Comparison of ENCODE assay signal across 14 cellular contexts in genomic region chr2:199680482-199680881, GRCh38.
DNase-seq lines count a peak whose midpoint lies in the region; ATAC-seq, FAIRE-seq and TF ChIP-seq lines count a peak whose summit lies in the region.
"Had no signal": no experiment of that assay in that cellular context is flagged by ENCODE, and none has a peak within 500 bp of the region (broad histone marks: within the 10 kb centered on the region; RNA-seq: fewer than 3 reads in every experiment).

No MANE protein-coding gene starts in this region.

- H3K27ac ChIP-seq in K562 (ENCODE audit: extremely low read depth, low read depth, low read length): no peak overlapping the region
- H3K27ac ChIP-seq: BLaER1 treated with 17β-estradiol and CSF1 and Interleukin-3, amounts not matched to agents 10 nM and 100 nM had no signal

- TF ChIP-seq CTCF in K562 (IDR thresholded peaks at IDR 0.05 in 2 of 3, conservative IDR thresholded peaks at IDR 0.05 in 1 of 3; ENCODE audit: insufficient read depth in 2 of 3, low read depth in 1 of 3, low read length in 3 of 3): no peak

- in situ Hi-C loops in K562 (cut with MboI): no loop called here
- in situ Hi-C loops in HAP-1 (cut with MboI; ENCODE audit: low sequenced_read_pairs): no loop called here

- no TSS peak for BruUV-seq in K562 (replicated peaks; lab: Mats Ljungman, UMichigan)

- H3K36me3 ChIP-seq in K562 (ENCODE audit: control insufficient read depth, insufficient read depth, low read length): no peaks in the 10 kb centered on the region
- H3K36me3 ChIP-seq in HAP-1 (replicated peaks): no peaks in the 10 kb centered on the region
- H3K36me3 ChIP-seq: BLaER1 treated with 17β-estradiol and CSF1 and Interleukin-3, amounts not matched to agents 10 nM and 100 nM had no signal

- H2AFZ ChIP-seq in K562 (ENCODE audit: low read depth, low read length): no peak overlapping the region

- no peak for TF ChIP-seq POLR2A in K562 (conservative IDR thresholded peaks at IDR 0.05)
- TF ChIP-seq POLR2A in GM18505 (IDR thresholded peaks at IDR 0.05; ENCODE audit: borderline replicate concordance, extremely low read depth, insufficient read depth, insufficient read length): no peak

- H3K4me2 ChIP-seq in K562 (ENCODE audit: insufficient read depth, low read length): no peak overlapping the region
- H3K4me2 ChIP-seq: BLaER1 treated with 17β-estradiol and CSF1 and Interleukin-3, amounts not matched to agents 10 nM and 100 nM had no signal

- CTCF ChIA-PET in K562 (lab: Yijun Ruan, JAX; ENCODE audit: low intra/inter-chr PET ratio): no interaction called here

- FAIRE-seq in K562 (lab: Jason Lieb, UNC): no peak
- FAIRE-seq: GM12878 had no signal

- ATAC-seq in K562 (no peak), GM18505 (IDR thresholded peaks at IDR 0.05; ENCODE audit: unreplicated experiment) (no peak), GM21390 (IDR thresholded peaks at IDR 0.05; ENCODE audit: unreplicated experiment) (no peak)
- ATAC-seq: CD8-positive, alpha-beta T cell; GM12878 had no signal

- WGBS in K562 (ENCODE audit: insufficient coverage, low coverage, missing lambda C conversion rate): 2% methylated on average over 4 of the region's 4 CpGs

- H3K9ac ChIP-seq in K562 (ENCODE audit: insufficient read depth in 1 of 2, low read depth in 2 of 2, low read length in 2 of 2): no peak overlapping the region
- H3K9ac ChIP-seq: BLaER1 treated with 17β-estradiol and CSF1 and Interleukin-3, amounts not matched to agents 10 nM and 100 nM had no signal

- H3K27me3 ChIP-seq in K562 (ENCODE audit: control insufficient read depth in 2 of 2, insufficient read depth in 2 of 2, low read length in 2 of 2): no peaks in the 10 kb centered on the region
- peaks cover 42% of the 10 kb centered on the region for H3K27me3 ChIP-seq in HAP-1 (ENCODE audit: low read depth)
- H3K27me3 ChIP-seq: BLaER1 treated with 17β-estradiol and CSF1 and Interleukin-3, amounts not matched to agents 10 nM and 100 nM had no signal

- peak; percentile 10; the same call in 1 of the 2 replicates for TF ChIP-seq EP300 in K562 (IDR thresholded peaks at IDR 0.05; ENCODE audit: low read length)

- H3K4me3 ChIP-seq in K562: no peak overlapping the region
- no peak overlapping the region for H3K4me3 ChIP-seq in HAP-1
- H3K4me3 ChIP-seq: BLaER1 treated with 17β-estradiol and CSF1 and Interleukin-3, amounts not matched to agents 10 nM and 100 nM; GM12878 had no signal

- intact Hi-C loops in K562 (cut with micrococcal nuclease): no loop called here

- no peak for TF ChIP-seq RAD21 in K562 (CRISPR knock-in tag; conservative IDR thresholded peaks at IDR 0.05 in 1 of 2, IDR thresholded peaks at IDR 0.05 in 1 of 2)

- no peaks in the 10 kb centered on the region for H3K9me1 ChIP-seq in K562 (ENCODE audit: control insufficient read depth, insufficient read depth, low read length)

- H3K4me1 ChIP-seq in K562 (replicated peaks in 1 of 2; ENCODE audit: control insufficient read depth in 2 of 2, insufficient read depth in 2 of 2, low read length in 2 of 2): no peaks in the 10 kb centered on the region
- H3K4me1 ChIP-seq in HAP-1: peaks cover 10% of the 10 kb centered on the region

- DNase-seq in ELR (ENCODE audit: low read depth) (peak; percentile 2), HT1080 (ENCODE audit: low read depth) (peak; percentile 5), MV-4-11 (lab: John Stamatoyannopoulos, UW) (peak; percentile 6), K562 (ENCODE audit: extremely low read depth in 1 of 4, low spot score in 3 of 4) (no peak), HAP-1 (ENCODE audit: low spot score in 2 of 2) (no peak), NCI-H69 (lab: John Stamatoyannopoulos, UW) (no peak)
- DNase-seq: Calu3; CD8-positive, alpha-beta T cell; GOT3; H9 had no signal

- H4K20me1 ChIP-seq in K562 (replicated peaks; ENCODE audit: control insufficient read depth, insufficient read depth, low read length): no peaks in the 10 kb centered on the region
- H4K20me1 ChIP-seq: BLaER1 treated with 17β-estradiol and CSF1 and Interleukin-3, amounts not matched to agents 10 nM and 100 nM had no signal

- H3K79me2 ChIP-seq in K562 (ENCODE audit: control insufficient read depth, insufficient read depth, low read length): no peaks in the 10 kb centered on the region

- POLR2A ChIA-PET in K562 (lab: Yijun Ruan, JAX): interaction anchor here (1.0 kb wide), 1 partner anchor 38 kb away, joined by 3 read pairs; no protein-coding TSS in a partner anchor

- H3K9me3 ChIP-seq in K562 (replicated peaks; ENCODE audit: control insufficient read depth, insufficient read depth, low read depth, low read length): no peaks in the 10 kb centered on the region
- no peaks in the 10 kb centered on the region for H3K9me3 ChIP-seq in HAP-1
- H3K9me3 ChIP-seq: BLaER1 treated with 17β-estradiol and CSF1 and Interleukin-3, amounts not matched to agents 10 nM and 100 nM had no signal

TF ChIP-seq in K562, 482 proteins besides CTCF, POLR2A, EP300 and RAD21 (continues in another document):
- no peak for TF ChIP-seq TARDBP (IDR thresholded peaks at IDR 0.05)
- TF ChIP-seq ATF4 (CRISPR knock-in tag; IDR thresholded peaks at IDR 0.05): peak; percentile 75; the same call in 1 of the 2 replicates
- TF ChIP-seq CEBPG (CRISPR knock-in tag; IDR thresholded peaks at IDR 0.05): 0 out of 2 replicates have a peak, but pooled peaks have one; percentile 20
- TF ChIP-seq CEBPG (tag; conservative IDR thresholded peaks at IDR 0.05 in 1 of 2, IDR thresholded peaks at IDR 0.05 in 1 of 2): peak in 1 of 2 experiments; percentile 93; a peak in 2 of 4 replicates
- TF ChIP-seq PRDM10 (IDR thresholded peaks at IDR 0.05; ENCODE audit: partially characterized antibody): no peak
- 0 out of 2 replicates have a peak, but pooled peaks have one; percentile 35 for TF ChIP-seq JUND (IDR thresholded peaks at IDR 0.05; ENCODE audit: borderline replicate concordance, low read depth, low read length)
- TF ChIP-seq JUND (tag; IDR thresholded peaks at IDR 0.05; ENCODE audit: borderline replicate concordance, low read depth, low read length): no peak

Comparison
In these comparisons a context has a peak if more than half of its experiments do, and no peak if none do; other contexts are left out.
1. DNase-seq: peak in ELR (single experiment), HT1080 (single experiment) and MV-4-11 (single experiment); none in K562 (0 of 4), HAP-1 (0 of 2) and NCI-H69 (single experiment).